Comparison of ENCODE assay signal across 2 cellular contexts in the genomic region with DNA sequence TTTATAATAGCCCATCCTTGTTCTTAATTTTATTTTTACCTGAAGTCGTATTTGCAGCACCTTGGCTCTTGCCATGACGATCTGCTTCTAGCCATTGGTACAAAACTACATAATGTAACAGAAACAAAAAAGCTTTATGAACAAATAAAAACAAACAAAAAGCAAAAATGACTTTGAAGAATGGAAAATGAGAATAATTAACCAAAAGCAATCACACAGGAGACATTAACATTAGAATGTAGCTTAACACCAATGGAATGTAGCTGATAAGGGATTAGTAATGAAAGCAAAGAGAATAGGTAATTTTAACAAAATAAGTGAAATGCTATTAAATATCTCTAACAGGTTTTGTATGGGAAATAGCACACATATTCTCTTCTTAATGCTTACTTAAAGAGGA.
TF ChIP-seq lines count a peak whose summit lies in the region.

No MANE protein-coding gene starts in this region.

TF ChIP-seq in A549, 52 proteins besides CTCF, POLR2A, EP300 and RAD21:
- TF ChIP-seq SREBF2 (IDR thresholded peaks at IDR 0.05) (no peak), PHF8 (IDR thresholded peaks at IDR 0.05; ENCODE audit: borderline replicate concordance, low read depth) (no peak), FOSB (CRISPR knock-in tag; IDR thresholded peaks at IDR 0.05) (no peak), GATA3 (IDR thresholded peaks at IDR 0.05; ENCODE audit: borderline replicate concordance) (no peak), HOXA7 (CRISPR knock-in tag; IDR thresholded peaks at IDR 0.05) (no peak), NFE2L2 (conservative IDR thresholded peaks at IDR 0.05; ENCODE audit: low read length) (no peak), SMC3 (IDR thresholded peaks at IDR 0.05) (no peak), ZFP36 (IDR thresholded peaks at IDR 0.05; ENCODE audit: borderline replicate concordance, partially characterized antibody) (no peak), TFCP2L1 (CRISPR knock-in tag; IDR thresholded peaks at IDR 0.05) (no peak), RNF2 (IDR thresholded peaks at IDR 0.05; ENCODE audit: borderline replicate concordance, low read depth) (no peak)
- TF ChIP-seq, protein P1, sequence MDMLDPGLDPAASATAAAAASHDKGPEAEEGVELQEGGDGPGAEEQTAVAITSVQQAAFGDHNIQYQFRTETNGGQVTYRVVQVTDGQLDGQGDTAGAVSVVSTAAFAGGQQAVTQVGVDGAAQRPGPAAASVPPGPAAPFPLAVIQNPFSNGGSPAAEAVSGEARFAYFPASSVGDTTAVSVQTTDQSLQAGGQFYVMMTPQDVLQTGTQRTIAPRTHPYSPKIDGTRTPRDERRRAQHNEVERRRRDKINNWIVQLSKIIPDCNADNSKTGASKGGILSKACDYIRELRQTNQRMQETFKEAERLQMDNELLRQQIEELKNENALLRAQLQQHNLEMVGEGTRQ (IDR thresholded peaks at IDR 0.05): no peak
- TF ChIP-seq, protein P2, sequence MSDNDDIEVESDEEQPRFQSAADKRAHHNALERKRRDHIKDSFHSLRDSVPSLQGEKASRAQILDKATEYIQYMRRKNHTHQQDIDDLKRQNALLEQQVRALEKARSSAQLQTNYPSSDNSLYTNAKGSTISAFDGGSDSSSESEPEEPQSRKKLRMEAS (IDR thresholded peaks at IDR 0.05): no peak

TF ChIP-seq in HCT116, 20 proteins besides CTCF, POLR2A, EP300 and RAD21:
- no peak for TF ChIP-seq EGR1 (IDR thresholded peaks at IDR 0.05; ENCODE audit: low read depth)
- no peak for TF ChIP-seq ZFX (IDR thresholded peaks at IDR 0.05)
